27 cellular contexts compared by ENCODE assay signal in the genomic region with DNA sequence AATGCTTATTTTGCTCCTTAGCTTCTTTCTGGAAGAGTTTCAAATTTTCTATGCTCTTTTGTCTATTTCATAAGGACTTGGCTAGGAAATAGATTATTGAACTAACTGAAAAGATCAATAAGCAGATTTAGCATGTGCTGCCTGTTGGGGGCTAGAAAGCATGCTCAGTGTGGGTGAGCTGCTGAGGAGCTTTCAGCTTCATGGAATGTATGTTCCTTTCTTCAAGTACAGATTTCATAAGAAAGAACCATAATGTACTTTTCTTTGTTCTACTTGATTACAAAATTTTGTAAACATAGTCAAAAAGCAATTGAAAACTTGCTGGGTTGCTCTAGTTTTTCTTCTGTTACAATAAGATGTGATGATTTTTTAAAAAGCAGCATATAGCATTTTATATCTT.
"Had no signal": no experiment of that assay in that cellular context is flagged by ENCODE, and none has a peak within 500 bp of the region (broad histone marks: within the 10 kb centered on the region; RNA-seq: fewer than 3 reads in every experiment).

No MANE protein-coding gene starts in this region.

- ATAC-seq: activated CD4-positive, alpha-beta T cell treated with anti-CD3 and anti-CD28 coated beads for 36 hours; activated CD8-positive, alpha-beta memory T cell treated with anti-CD3 and anti-CD28 coated beads, Interleukin-2, amount 10 ng/mL, durations not matched to agents 7 days and 5 days; activated CD8-positive, alpha-beta T cell treated with anti-CD3 and anti-CD28 coated beads, Interleukin-2, amount 10 ng/mL, durations not matched to agents 7 days and 5 days; activated naive CD4-positive, alpha-beta T cell treated with anti-CD3 and anti-CD28 coated beads, Interleukin-2, amount 50 U/mL, for 72 hours; body of pancreas; foreskin keratinocyte; gastrocnemius medialis; heart right ventricle had no signal

- H3K36me3 ChIP-seq: colonic mucosa had no signal

- H3K27me3 ChIP-seq: body of pancreas, colonic mucosa, esophagus squamous epithelium, foreskin keratinocyte, gastrocnemius medialis, heart right ventricle had no signal

- H3K9me3 ChIP-seq: body of pancreas, colonic mucosa, esophagus squamous epithelium, gastrocnemius medialis, heart right ventricle had no signal

- H3K27ac ChIP-seq: body of pancreas, colonic mucosa, epithelial cell of prostate, esophagus squamous epithelium, foreskin keratinocyte, gastrocnemius medialis, heart right ventricle had no signal

- DNase-seq: activated CD4-positive, alpha-beta memory T cell treated with anti-CD3 and anti-CD28 coated beads for 36 hours; activated CD4-positive, alpha-beta T cell treated with anti-CD3 and anti-CD28 coated beads for 36 hours; activated CD4-positive, alpha-beta T cell treated with anti-CD3 and anti-CD28 coated beads, Interleukin-2, amount 10 ng/mL, durations not matched to agents 24 days and 14 days; activated CD4-positive, CD25-positive, alpha-beta regulatory T cell; activated CD4-positive, CD25-positive, alpha-beta regulatory T cell treated with anti-CD3 and anti-CD28 coated beads, Interleukin-2, amount 50 U/mL, for 72 hours; activated CD8-positive, alpha-beta memory T cell treated with anti-CD3 and anti-CD28 coated beads, Interleukin-2, amount 10 ng/mL, durations not matched to agents 7 days and 5 days; activated CD8-positive, alpha-beta memory T cell treated with anti-CD3 and anti-CD28 coated beads, Interleukin-2, amount 50 U/mL, for 4 hours; activated CD8-positive, alpha-beta T cell treated with anti-CD3 and anti-CD28 coated beads, Interleukin-2, amount 10 ng/mL, durations not matched to agents 7 days and 5 days; activated gamma-delta T cell; activated naive CD4-positive, alpha-beta T cell; activated naive CD4-positive, alpha-beta T cell treated with anti-CD3 and anti-CD28 coated beads, Interleukin-2, amount 10 ng/mL, durations not matched to agents 7 days and 5 days; activated naive CD8-positive, alpha-beta T cell treated with anti-CD3 and anti-CD28 coated beads, Interleukin-2, amount 10 ng/mL, durations not matched to agents 7 days and 5 days; activated T-cell treated with anti-CD3 and anti-CD28 coated beads, Interleukin-2, amount 50 U/mL, for 1 hour; activated T-cell treated with anti-CD3 and anti-CD28 coated beads, Interleukin-2, amount 50 U/mL, for 48 hours; amygdala; aorta; body of pancreas; caudate nucleus; colonic mucosa; effector CD8-positive, alpha-beta T cell; esophagus squamous epithelium; foreskin keratinocyte; gastrocnemius medialis; heart right ventricle; T-helper 2 cell had no signal

- H3K4me1 ChIP-seq: colonic mucosa, esophagus squamous epithelium, foreskin keratinocyte, gastrocnemius medialis had no signal

- H3K4me3 ChIP-seq: body of pancreas, colonic mucosa, esophagus squamous epithelium, gastrocnemius medialis, heart right ventricle had no signal
